18 cellular contexts compared by ENCODE assay signal in the genomic region with DNA sequence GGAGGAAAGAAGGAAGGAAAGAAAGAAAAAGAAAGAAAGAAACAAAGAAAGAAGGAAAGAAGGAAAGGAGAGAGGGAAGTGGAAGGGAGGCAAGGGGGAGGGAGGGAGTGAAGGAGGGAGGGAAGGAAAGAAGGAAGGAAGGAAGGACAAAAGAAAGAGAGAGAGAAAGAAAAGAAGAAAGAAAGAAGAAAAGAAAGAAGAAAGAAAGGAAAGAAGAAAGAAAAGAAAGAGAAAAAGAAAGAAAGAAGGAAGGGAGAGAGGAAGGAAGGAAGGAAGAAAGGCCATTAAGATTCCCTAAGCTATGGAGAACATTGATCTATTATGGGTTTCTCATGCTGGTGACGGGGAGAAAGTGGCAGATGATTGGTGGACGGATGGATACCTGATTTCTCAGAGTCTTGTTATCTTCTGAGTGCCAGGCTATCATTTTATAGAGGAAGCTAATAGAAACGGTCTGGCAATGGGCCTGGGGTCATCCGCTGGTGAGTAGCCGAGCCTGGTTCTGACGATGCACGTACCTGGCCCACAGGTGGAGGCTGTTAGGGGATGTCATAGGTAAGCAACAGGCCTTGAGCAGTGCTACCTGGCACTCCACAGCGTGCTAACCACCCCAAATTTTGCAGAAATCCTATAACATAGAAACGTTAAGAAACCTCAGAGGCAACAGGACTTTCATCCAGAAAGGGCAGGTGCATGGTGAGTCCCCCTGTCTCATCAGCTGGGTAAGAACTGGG.
"Had no signal": no experiment of that assay in that cellular context is flagged by ENCODE, and none has a peak within 500 bp of the region (broad histone marks: within the 10 kb centered on the region; RNA-seq: fewer than 3 reads in every experiment).

No MANE protein-coding gene starts in this region.

- H3K9me3 Mint-ChIP-seq: activated naive CD4-positive, alpha-beta T cell treated with anti-CD3 and anti-CD28 coated beads, Interleukin-2, amount 50 U/mL, for 24 hours had no signal

- H3K36me3 Mint-ChIP-seq: activated naive CD4-positive, alpha-beta T cell treated with anti-CD3 and anti-CD28 coated beads, Interleukin-2, amount 50 U/mL, for 24 hours; T-cell had no signal

- DNase-seq: activated CD4-positive, alpha-beta T cell treated with anti-CD3 and anti-CD28 coated beads for 36 hours; activated naive CD4-positive, alpha-beta T cell; activated T-cell treated with anti-CD3 and anti-CD28 coated beads, Interleukin-2, amount 50 U/mL, for 72 hours; caudate nucleus; MG63; MV-4-11; NCI-H1092 treated with DMSO at 0.1 percent for 48 hours; NCI-H1436; NCI-H187; NCI-H2081; NCI-H510A treated with DMSO at 0.1 percent for 48 hours; NCI-H69; NK-92 treated with Interleukin-12 subunit alpha and Interleukin-12 subunit beta, amount 100 ng/mL, for 24 hours; OCI-M1; RPMI8226; T-cell; T-helper 2 cell had no signal

- H3K4me3 Mint-ChIP-seq: activated CD4-positive, alpha-beta T cell treated with anti-CD3 and anti-CD28 coated beads for 36 hours; activated naive CD4-positive, alpha-beta T cell treated with anti-CD3 and anti-CD28 coated beads, Interleukin-2, amount 50 U/mL, for 24 hours; activated T-cell treated with anti-CD3 and anti-CD28 coated beads, Interleukin-2, amount 50 U/mL, for 72 hours; T-cell had no signal

- H3K4me1 Mint-ChIP-seq: activated CD4-positive, alpha-beta T cell treated with anti-CD3 and anti-CD28 coated beads for 36 hours; activated naive CD4-positive, alpha-beta T cell treated with anti-CD3 and anti-CD28 coated beads, Interleukin-2, amount 50 U/mL, for 24 hours; T-cell had no signal

- H3K27ac Mint-ChIP-seq: activated CD4-positive, alpha-beta T cell treated with anti-CD3 and anti-CD28 coated beads for 36 hours; activated naive CD4-positive, alpha-beta T cell treated with anti-CD3 and anti-CD28 coated beads, Interleukin-2, amount 50 U/mL, for 24 hours; activated T-cell treated with anti-CD3 and anti-CD28 coated beads, Interleukin-2, amount 50 U/mL, for 72 hours; T-cell had no signal
